In the genomic region with DNA sequence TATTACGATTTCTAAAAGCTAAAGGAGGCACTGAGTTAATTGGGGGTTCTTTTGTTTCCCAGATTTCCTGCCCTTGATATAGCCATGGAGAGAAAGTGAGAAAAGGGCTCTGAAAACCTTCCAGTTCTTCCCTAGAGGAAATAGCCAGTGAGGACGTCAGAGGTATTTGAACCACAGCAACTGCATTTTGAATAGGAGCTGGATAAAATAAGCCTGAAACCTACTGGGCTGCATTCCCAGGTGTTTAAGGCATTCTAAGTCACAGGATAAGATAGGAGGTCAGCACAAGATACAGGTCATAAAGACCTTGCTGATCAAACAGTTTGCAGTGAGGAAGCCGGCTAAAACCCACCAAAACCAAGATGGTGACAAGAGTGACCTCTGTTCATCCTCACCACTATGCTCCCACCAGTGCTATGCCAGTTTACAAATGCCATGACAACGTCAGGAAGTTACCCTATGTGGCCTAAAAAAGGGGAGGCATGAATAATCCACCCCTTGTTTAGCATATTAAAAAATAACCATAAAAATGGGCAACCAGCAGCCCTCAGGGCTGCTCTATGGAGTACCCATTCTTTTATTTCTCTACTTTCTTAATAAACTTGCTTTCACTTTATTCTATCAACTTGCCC, we compare ENCODE assay signal across 22 cellular contexts.
"Had no signal": no experiment of that assay in that cellular context is flagged by ENCODE, and none has a peak within 500 bp of the region (broad histone marks: within the 10 kb centered on the region; RNA-seq: fewer than 3 reads in every experiment).

No MANE protein-coding gene starts in this region.

- H3K9me3 ChIP-seq: gastroesophageal sphincter, heart right ventricle, left lung, prostate gland, upper lobe of left lung had no signal

- H3K36me3 ChIP-seq: gastroesophageal sphincter, heart right ventricle, left lung, prostate gland, upper lobe of left lung had no signal

- ATAC-seq: activated naive CD4-positive, alpha-beta T cell treated with anti-CD3 and anti-CD28 coated beads, Interleukin-2, amount 50 U/mL, for 72 hours; effector memory CD8-positive, alpha-beta T cell; gastroesophageal sphincter; heart right ventricle; left lung; natural killer cell; right cardiac atrium had no signal

- FAIRE-seq: TTC549 had no signal

- H3K4me3 ChIP-seq: gastroesophageal sphincter, heart right ventricle, left lung, prostate gland, skin epidermis, upper lobe of left lung had no signal

- H3K9me3 Mint-ChIP-seq: brain; effector memory CD8-positive, alpha-beta T cell; WTC11 had no signal

- H3K27ac ChIP-seq: gastroesophageal sphincter, heart right ventricle, left lung, prostate gland, skin epidermis, upper lobe of left lung had no signal

- DNase-seq: activated CD4-positive, alpha-beta memory T cell treated with anti-CD3 and anti-CD28 coated beads, Interleukin-2, amount 10 ng/mL, durations not matched to agents 7 days and 5 days; activated CD4-positive, alpha-beta T cell treated with anti-CD3 and anti-CD28 coated beads for 4 hours; activated T-cell treated with anti-CD3 and anti-CD28 coated beads, Interleukin-2, amount 50 U/mL, for 24 hours; dermis blood vessel endothelial cell; effector memory CD8-positive, alpha-beta T cell; heart right ventricle; left lung; natural killer cell; nucleus accumbens; right cardiac atrium; stimulated activated CD4-positive, alpha-beta T cell treated with anti-CD3 and anti-CD28 coated beads, Interleukin-4, amount 100 ng/mL, for 24 hours; stimulated activated naive CD4-positive, alpha-beta T cell treated with Interleukin-2 at 50 U/mL for 16 hours; substantia nigra; T-helper 2 cell; upper lobe of left lung had no signal

- H3K27ac Mint-ChIP-seq: activated CD4-positive, alpha-beta memory T cell treated with anti-CD3 and anti-CD28 coated beads, Interleukin-2, amount 10 ng/mL, durations not matched to agents 7 days and 5 days; activated naive CD4-positive, alpha-beta T cell treated with anti-CD3 and anti-CD28 coated beads, Interleukin-2, amount 50 U/mL, for 72 hours; activated T-cell treated with anti-CD3 and anti-CD28 coated beads, Interleukin-2, amount 50 U/mL, for 24 hours; brain; effector memory CD8-positive, alpha-beta T cell; natural killer cell had no signal

- H3K4me1 Mint-ChIP-seq: brain had no signal

- H3K36me3 Mint-ChIP-seq: brain, natural killer cell, WTC11 had no signal

- H3K4me1 ChIP-seq: gastroesophageal sphincter, heart right ventricle, left lung, prostate gland, upper lobe of left lung had no signal

- H3K4me3 Mint-ChIP-seq: activated CD4-positive, alpha-beta memory T cell treated with anti-CD3 and anti-CD28 coated beads, Interleukin-2, amount 10 ng/mL, durations not matched to agents 7 days and 5 days; activated T-cell treated with anti-CD3 and anti-CD28 coated beads, Interleukin-2, amount 50 U/mL, for 24 hours; brain; effector memory CD8-positive, alpha-beta T cell; natural killer cell; WTC11 had no signal

- H3K27me3 ChIP-seq: gastroesophageal sphincter, upper lobe of left lung had no signal
